In genomic region chr5:1725641-1726468, GRCh38 we compare ENCODE assay signal across 12 cellular contexts.
DNase-seq lines count a peak whose midpoint lies in the region; ATAC-seq, FAIRE-seq and TF ChIP-seq lines count a peak whose summit lies in the region.
"Had no signal": no experiment of that assay in that cellular context is flagged by ENCODE, and none has a peak within 500 bp of the region (broad histone marks: within the 10 kb centered on the region; RNA-seq: fewer than 3 reads in every experiment).

No MANE protein-coding gene starts in this region.

- H3K9me3 ChIP-seq in right atrium auricular region (no peaks in the 10 kb centered on the region), heart right ventricle (no peaks in the 10 kb centered on the region)

- H3K4me1 Mint-ChIP-seq in naive thymus-derived CD8-positive, alpha-beta T cell, result peaks cover 0 to 9% (median 2%) of the 10 kb centered on the region in 4 donors

- 65 to 68% methylated on average over 41 of the region's 41 CpGs for WGBS in heart right ventricle, 2 donors

- TF ChIP-seq CTCF in right atrium auricular region (IDR thresholded peaks at IDR 0.05), result no peak
- no peak for TF ChIP-seq CTCF in heart right ventricle (IDR thresholded peaks at IDR 0.05)

- intact Hi-C loops in heart right ventricle (cut with DNase I), result no loop called here

- peak overlapping the region in 8 of 10 donors; percentile 57 to 85 (median 75) for H3K4me3 Mint-ChIP-seq in naive thymus-derived CD8-positive, alpha-beta T cell

- H3K4me1 ChIP-seq in right atrium auricular region (no peaks in the 10 kb centered on the region), heart right ventricle (no peaks in the 10 kb centered on the region)

- no peak for TF ChIP-seq POLR2A in H54 (IDR thresholded peaks at IDR 0.05; ENCODE audit: low read depth, low read length)

- H3K36me3 Mint-ChIP-seq in naive thymus-derived CD8-positive, alpha-beta T cell, result peaks cover 0 to 3% (median 0%) of the 10 kb centered on the region in 3 donors

- no peak for ATAC-seq in heart right ventricle
- no peak for ATAC-seq in naive thymus-derived CD8-positive, alpha-beta T cell
- no peak for ATAC-seq in GM21423 (IDR thresholded peaks at IDR 0.05; ENCODE audit: unreplicated experiment)
- ATAC-seq in HG03439 (IDR thresholded peaks at IDR 0.05; ENCODE audit: unreplicated experiment), result no peak
- ATAC-seq: left lobe of liver had no signal

- H3K9me3 Mint-ChIP-seq in naive thymus-derived CD8-positive, alpha-beta T cell, result peaks cover 0 to 2% (median 0%) of the 10 kb centered on the region in 9 donors

- H3K36me3 ChIP-seq in right atrium auricular region, result no peaks in the 10 kb centered on the region
- H3K36me3 ChIP-seq in heart right ventricle, result no peaks in the 10 kb centered on the region

- H3K27me3 Mint-ChIP-seq in naive thymus-derived CD8-positive, alpha-beta T cell, result peaks cover 0 to 46% (median 27%) of the 10 kb centered on the region in 5 donors

- FAIRE-seq in H54 (lab: Jason Lieb, UNC), result no peak

- POLR2A ChIA-PET in naive thymus-derived CD8-positive, alpha-beta T cell (lab: Charles Lee), result no interaction called here

- H3K27ac Mint-ChIP-seq in naive thymus-derived CD8-positive, alpha-beta T cell, result peak overlapping the region in 4 of 10 donors; percentile 48 to 81 (median 66)

- DNase-seq in right atrium auricular region (ENCODE audit: low spot score), result peak; percentile 50
- no peak for DNase-seq in heart right ventricle
- DNase-seq in ecto neural progenitor cell (ENCODE audit: low spot score), result peak; percentile 53
- peak in 1 of 10 donors; percentile 14 for DNase-seq in naive thymus-derived CD8-positive, alpha-beta T cell
- no peak for DNase-seq in inferior parietal cortex (ENCODE audit: extremely low spot score)
- no peak for DNase-seq in H54 (ENCODE audit: insufficient read length, low spot score)
- DNase-seq: KBM-7, NCI-H2081, T1000 had no signal

- H3K27ac ChIP-seq in right atrium auricular region (no peak overlapping the region), heart right ventricle (no peak overlapping the region)

- H3K4me3 ChIP-seq in right atrium auricular region (peak overlapping the region in 1 of 2 donors; percentile 12), heart right ventricle (no peak overlapping the region)

- H3K27me3 ChIP-seq in right atrium auricular region (no peaks in the 10 kb centered on the region), heart right ventricle (peaks cover 0 to 34% (median 18%) of the 10 kb centered on the region in 7 donors)

Comparison
In these comparisons a context has a peak if more than half of its experiments do, and no peak if none do; other contexts are left out.
1. DNase-seq: peak in right atrium auricular region (single experiment) and ecto neural progenitor cell (single experiment); none in heart right ventricle (0 of 2), inferior parietal cortex (single experiment) and H54 (single experiment).